16 cellular contexts compared by ENCODE assay signal in the genomic region with DNA sequence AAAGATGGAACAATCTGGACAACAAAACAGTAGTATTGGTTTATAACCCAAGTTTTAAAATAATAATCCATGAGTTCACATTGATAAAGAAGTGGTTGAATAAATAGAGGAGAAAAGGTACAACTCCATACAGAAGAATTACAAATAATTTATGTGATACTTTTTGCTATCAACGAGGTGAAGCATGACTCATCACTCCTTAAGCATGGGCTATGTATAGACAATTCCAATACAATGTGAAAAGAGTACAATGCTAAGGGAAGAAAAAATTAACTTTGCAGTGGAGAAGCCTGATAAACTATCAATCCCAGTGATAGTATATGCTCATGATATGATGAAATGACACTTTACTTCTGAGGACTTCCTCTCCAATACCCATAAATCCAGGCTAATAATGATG.
DNase-seq lines count a peak whose midpoint lies in the region; ATAC-seq, FAIRE-seq and TF ChIP-seq lines count a peak whose summit lies in the region.
"Had no signal": no experiment of that assay in that cellular context is flagged by ENCODE, and none has a peak within 500 bp of the region (broad histone marks: within the 10 kb centered on the region; RNA-seq: fewer than 3 reads in every experiment).

No MANE protein-coding gene starts in this region.

- H3K9me3 ChIP-seq in HepG2 (ENCODE audit: low read length) (peaks cover 5% of the 10 kb centered on the region; the same call in 1 of the 2 replicates), right lobe of liver (no peaks in the 10 kb centered on the region), MM.1S (replicated peaks; ENCODE audit: insufficient read depth, low read length) (no peaks in the 10 kb centered on the region), small intestine (ENCODE audit: control insufficient read depth, low read depth) (no peaks in the 10 kb centered on the region)

- H3K4me3 ChIP-seq in HepG2 (replicated peaks in 1 of 3; ENCODE audit: insufficient read depth in 1 of 3, low read depth in 2 of 3, low read length in 3 of 3), result no peak overlapping the region
- no peak overlapping the region for H3K4me3 ChIP-seq in right lobe of liver
- H3K4me3 ChIP-seq in MM.1S (ENCODE audit: low read length), result no peak overlapping the region
- no peak overlapping the region for H3K4me3 ChIP-seq in epithelial cell of esophagus (ENCODE audit: low read length)
- H3K4me3 ChIP-seq in small intestine (ENCODE audit: low read depth in 1 of 2, low read length in 2 of 2), result no peak overlapping the region
- H3K4me3 ChIP-seq: BLaER1, GM12878 had no signal

- H3K27ac ChIP-seq in HepG2 (ENCODE audit: extremely low read length, insufficient read depth, low read length) (no peak overlapping the region), right lobe of liver (no peak overlapping the region), MM.1S (ENCODE audit: low read length) (no peak overlapping the region), small intestine (ENCODE audit: low read depth in 1 of 2, low read length in 1 of 2) (no peak overlapping the region)
- H3K27ac ChIP-seq: 22Rv1, BLaER1, HL-60 had no signal

- POLR2A ChIA-PET in HepG2 (lab: Yijun Ruan, JAX), result no interaction called here

- H3K4me2 ChIP-seq in HepG2 (ENCODE audit: low read depth, low read length), result no peak overlapping the region
- peak overlapping the region; percentile 31; the same call in 1 of the 2 replicates for H3K4me2 ChIP-seq in MM.1S (ENCODE audit: low read depth, low read length)
- H3K4me2 ChIP-seq: BLaER1 had no signal

- TF ChIP-seq RAD21 in HepG2 (CRISPR knock-in tag; IDR thresholded peaks at IDR 0.05), result no peak

- no peaks in the 10 kb centered on the region for H3K4me1 ChIP-seq in HepG2 (ENCODE audit: insufficient read depth, low read length)
- no peaks in the 10 kb centered on the region for H3K4me1 ChIP-seq in right lobe of liver
- H3K4me1 ChIP-seq in MM.1S (ENCODE audit: low read length), result peaks cover 18% of the 10 kb centered on the region
- H3K4me1 ChIP-seq in small intestine (ENCODE audit: control insufficient read depth in 2 of 2, insufficient read depth in 1 of 2, low read depth in 1 of 2, low read length in 1 of 2), result no peaks in the 10 kb centered on the region
- H3K4me1 ChIP-seq: BLaER1, Caco-2 had no signal

- H3K79me2 ChIP-seq in HepG2 (ENCODE audit: insufficient read depth, low read length) (no peaks in the 10 kb centered on the region), MM.1S (ENCODE audit: low read length) (no peaks in the 10 kb centered on the region)

- 2% methylated on average over 1 of the region's 1 CpG for WGBS in HepG2 (ENCODE audit: low lambda C conversion rate)
- WGBS in right lobe of liver (ENCODE audit: insufficient coverage, low coverage, low lambda C conversion rate, missing lambda C conversion rate), result 27% methylated on average over 1 of the region's 1 CpG
- 33 to 60% (median 39%) methylated on average over 1 of the region's 1 CpG for WGBS in small intestine, 3 donors

- CTCF ChIA-PET in HepG2 (lab: Yijun Ruan, JAX; ENCODE audit: low intra/inter-chr PET ratio, low total read pairs), result no interaction called here

- H3K27me3 ChIP-seq in HepG2 (ENCODE audit: control insufficient read depth in 1 of 2, insufficient read depth in 2 of 2, low read length in 2 of 2) (no peaks in the 10 kb centered on the region), right lobe of liver (no peaks in the 10 kb centered on the region), MM.1S (replicated peaks; ENCODE audit: insufficient read depth, low read length) (no peaks in the 10 kb centered on the region), small intestine (ENCODE audit: control insufficient read depth in 2 of 2, insufficient read depth in 2 of 2, low read length in 2 of 2) (no peaks in the 10 kb centered on the region)
- H3K27me3 ChIP-seq: BLaER1 had no signal

- TF ChIP-seq EP300 in HepG2 (IDR thresholded peaks at IDR 0.05; ENCODE audit: low read depth in 2 of 2, low read length in 2 of 2) (no peak), HepG2 (CRISPR knock-in tag; IDR thresholded peaks at IDR 0.05; ENCODE audit: borderline replicate concordance) (no peak)

- H3K9me2 ChIP-seq in MM.1S (replicated peaks; ENCODE audit: insufficient read depth, low read length), result no peaks in the 10 kb centered on the region

- H3K36me3 ChIP-seq in HepG2 (replicated peaks in 1 of 2; ENCODE audit: control insufficient read depth in 1 of 2, insufficient read depth in 2 of 2, low read length in 2 of 2) (no peaks in the 10 kb centered on the region), right lobe of liver (no peaks in the 10 kb centered on the region), MM.1S (replicated peaks; ENCODE audit: insufficient read depth, low read length) (no peaks in the 10 kb centered on the region), small intestine (ENCODE audit: control insufficient read depth in 2 of 2, insufficient read depth in 2 of 2, low read length in 2 of 2) (no peaks in the 10 kb centered on the region)
- H3K36me3 ChIP-seq: BLaER1 had no signal

- BruUV-seq in HepG2 (replicated peaks; lab: Mats Ljungman, UMichigan), result no TSS peak

- in situ Hi-C loops in HepG2 (cut with HindIII; ENCODE audit: extremely low pct_ligation_motif_present, low pct_unique_long_range_greater_than_20kb), result no loop called here

- H4K20me1 ChIP-seq in HepG2 (ENCODE audit: insufficient read depth, low read length) (no peaks in the 10 kb centered on the region), MM.1S (ENCODE audit: insufficient read depth, low read length) (no peaks in the 10 kb centered on the region)
- H4K20me1 ChIP-seq: BLaER1 had no signal

- TF ChIP-seq POLR2A in HepG2 (IDR thresholded peaks at IDR 0.05; ENCODE audit: insufficient read depth in 1 of 2, low read depth in 2 of 2, low read length in 2 of 2) (no peak), right lobe of liver (IDR thresholded peaks at IDR 0.05) (no peak)

- no peak for TF ChIP-seq CTCF in HepG2 (CRISPR knock-in tag; IDR thresholded peaks at IDR 0.05)
- no peak for TF ChIP-seq CTCF in right lobe of liver (IDR thresholded peaks at IDR 0.05)
- TF ChIP-seq CTCF in MM.1S (IDR thresholded peaks at IDR 0.05; ENCODE audit: low read length), result no peak
- no peak for TF ChIP-seq CTCF in epithelial cell of esophagus (IDR thresholded peaks at IDR 0.05; ENCODE audit: insufficient read depth, low read depth, low read length, missing control alignments)

- FAIRE-seq in HepG2 (lab: Jason Lieb, UNC) (no peak), small intestine (lab: Jason Lieb, UNC) (no peak)
- FAIRE-seq: GM12878, GM18507 had no signal

- H3F3A ChIP-seq in MM.1S (ENCODE audit: insufficient read depth, low read length), result peaks cover 8% of the 10 kb centered on the region

- no peak for ATAC-seq in HepG2
- no peak for ATAC-seq in right lobe of liver
- ATAC-seq: GM12878 had no signal

- H2AFZ ChIP-seq in HepG2 (ENCODE audit: low read length) (no peak overlapping the region), MM.1S (ENCODE audit: low read length) (no peak overlapping the region)

- H3K9ac ChIP-seq in HepG2 (ENCODE audit: insufficient read depth, low read depth, low read length) (no peak overlapping the region), MM.1S (ENCODE audit: low read length) (no peak overlapping the region)
- H3K9ac ChIP-seq: BLaER1 had no signal

- no peak for DNase-seq in HepG2 (ENCODE audit: low spot score)
- no peak for DNase-seq in right lobe of liver
- no peak for DNase-seq in MM.1S
- DNase-seq in epithelial cell of esophagus (ENCODE audit: low read depth), result peak; percentile 18
- no peak for DNase-seq in NCI-H2227 (lab: John Stamatoyannopoulos, UW; ENCODE audit: unreplicated experiment)
- no peak for DNase-seq in small intestine
- no peak for DNase-seq in activated T-cell treated with anti-CD3 and anti-CD28 coated beads, Interleukin-2, amount 50 U/mL, for 1 hour
- DNase-seq: AML-193; Caco-2; CD8-positive, alpha-beta memory T cell; H7 had no signal

- intact Hi-C loops in HepG2 (cut with micrococcal nuclease; ENCODE audit: unreplicated experiment), result no loop called here
- intact Hi-C loops in right lobe of liver (cut with DNase I), result no loop called here

TF ChIP-seq in HepG2, 621 proteins besides CTCF, POLR2A, EP300 and RAD21:
- TF ChIP-seq SP1 (IDR thresholded peaks at IDR 0.05) (no peak), SP1 (CRISPR knock-in tag; IDR thresholded peaks at IDR 0.05) (no peak), NFE2L2 (IDR thresholded peaks at IDR 0.05; ENCODE audit: low read length) (peak; percentile 43; the same call in 1 of the 2 replicates), RFX3 (CRISPR knock-in tag; IDR thresholded peaks at IDR 0.05) (no peak), GFI1 (CRISPR knock-in tag; IDR thresholded peaks at IDR 0.05; ENCODE audit: borderline replicate concordance) (no peak), NRL (CRISPR knock-in tag; IDR thresholded peaks at IDR 0.05; ENCODE audit: borderline replicate concordance) (no peak), ZNF660 (CRISPR knock-in tag; IDR thresholded peaks at IDR 0.05; ENCODE audit: borderline replicate concordance, low read depth) (no peak)
- TF ChIP-seq, protein P1, sequence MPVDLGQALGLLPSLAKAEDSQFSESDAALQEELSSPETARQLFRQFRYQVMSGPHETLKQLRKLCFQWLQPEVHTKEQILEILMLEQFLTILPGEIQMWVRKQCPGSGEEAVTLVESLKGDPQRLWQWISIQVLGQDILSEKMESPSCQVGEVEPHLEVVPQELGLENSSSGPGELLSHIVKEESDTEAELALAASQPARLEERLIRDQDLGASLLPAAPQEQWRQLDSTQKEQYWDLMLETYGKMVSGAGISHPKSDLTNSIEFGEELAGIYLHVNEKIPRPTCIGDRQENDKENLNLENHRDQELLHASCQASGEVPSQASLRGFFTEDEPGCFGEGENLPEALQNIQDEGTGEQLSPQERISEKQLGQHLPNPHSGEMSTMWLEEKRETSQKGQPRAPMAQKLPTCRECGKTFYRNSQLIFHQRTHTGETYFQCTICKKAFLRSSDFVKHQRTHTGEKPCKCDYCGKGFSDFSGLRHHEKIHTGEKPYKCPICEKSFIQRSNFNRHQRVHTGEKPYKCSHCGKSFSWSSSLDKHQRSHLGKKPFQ (CRISPR knock-in tag; IDR thresholded peaks at IDR 0.05; ENCODE audit: insufficient replicate concordance), result no peak
